14 cellular contexts compared by ENCODE assay signal in the genomic region with DNA sequence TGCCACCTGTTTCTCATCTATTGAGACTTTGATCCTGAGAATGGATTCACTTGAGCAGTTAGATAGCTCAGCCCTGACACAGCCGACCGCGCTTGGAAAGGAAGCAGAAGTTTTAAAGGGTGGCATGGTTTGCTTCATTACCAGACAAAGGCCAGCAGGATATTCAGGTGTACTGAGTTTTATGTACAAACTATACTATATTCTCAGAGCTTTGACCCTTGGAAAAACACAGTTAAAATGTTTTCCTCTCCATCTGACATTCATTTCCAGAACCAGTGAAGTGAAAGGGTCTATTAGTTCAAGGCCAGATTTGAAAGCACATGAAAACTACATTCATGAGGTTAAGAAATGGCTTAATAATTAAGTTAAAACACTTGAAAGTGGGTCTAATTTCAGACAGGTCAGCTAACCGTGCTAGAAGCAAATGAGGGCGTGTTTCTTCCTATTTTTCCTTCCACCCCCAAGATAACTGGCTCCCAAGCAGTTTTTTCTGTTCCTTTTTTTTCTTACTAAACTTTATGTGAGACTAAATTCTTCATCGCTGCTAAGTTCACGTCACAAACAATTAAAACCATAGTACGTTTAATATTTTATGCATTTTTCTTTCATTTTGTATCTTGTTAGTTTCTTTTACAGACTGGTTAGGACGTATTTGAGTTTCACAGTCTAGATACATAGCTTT.
DNase-seq lines count a peak whose midpoint lies in the region; ATAC-seq lines count a peak whose summit lies in the region.
"Had no signal": no experiment of that assay in that cellular context is flagged by ENCODE, and none has a peak within 500 bp of the region (broad histone marks: within the 10 kb centered on the region; RNA-seq: fewer than 3 reads in every experiment).

No MANE protein-coding gene starts in this region.

- no peak overlapping the region for H3K4me3 Mint-ChIP-seq in memory B cell
- no peak overlapping the region for H3K4me3 Mint-ChIP-seq in activated CD4-positive, alpha-beta memory T cell treated with anti-CD3 and anti-CD28 coated beads for 36 hours
- H3K4me3 Mint-ChIP-seq: activated CD8-positive, alpha-beta T cell treated with anti-CD3 and anti-CD28 coated beads for 36 hours; activated naive CD4-positive, alpha-beta T cell treated with anti-CD3 and anti-CD28 coated beads, Interleukin-2, amount 10 ng/mL, durations not matched to agents 7 days and 5 days; CD4-positive, CD25-positive, alpha-beta regulatory T cell; stimulated activated naive CD8-positive, alpha-beta T cell treated with anti-CD3 and anti-CD28 coated beads, Interleukin-15, Interleukin-2, amounts not matched to agents 100 ng/mL and 50 ng/mL, for 24 hours had no signal

- H3K9me3 Mint-ChIP-seq in memory B cell, result peaks cover 5% of the 10 kb centered on the region
- H3K9me3 Mint-ChIP-seq in activated CD4-positive, alpha-beta memory T cell treated with anti-CD3 and anti-CD28 coated beads for 36 hours, result peaks cover 18% of the 10 kb centered on the region

- CTCF ChIA-PET in activated CD4-positive, alpha-beta memory T cell treated with anti-CD3 and anti-CD28 coated beads for 36 hours (lab: Charles Lee), result no interaction called here

- H3K27me3 Mint-ChIP-seq in memory B cell, result no peaks in the 10 kb centered on the region
- no peaks in the 10 kb centered on the region for H3K27me3 Mint-ChIP-seq in activated CD4-positive, alpha-beta memory T cell treated with anti-CD3 and anti-CD28 coated beads for 36 hours
- H3K27me3 Mint-ChIP-seq: activated CD8-positive, alpha-beta T cell treated with anti-CD3 and anti-CD28 coated beads for 36 hours; activated naive CD4-positive, alpha-beta T cell treated with anti-CD3 and anti-CD28 coated beads, Interleukin-2, amount 10 ng/mL, durations not matched to agents 7 days and 5 days; CD4-positive, CD25-positive, alpha-beta regulatory T cell; stimulated activated naive CD8-positive, alpha-beta T cell treated with anti-CD3 and anti-CD28 coated beads, Interleukin-15, Interleukin-2, amounts not matched to agents 100 ng/mL and 50 ng/mL, for 24 hours had no signal

- peak overlapping the region; percentile 35 for H3K27ac Mint-ChIP-seq in memory B cell
- H3K27ac Mint-ChIP-seq in activated CD4-positive, alpha-beta memory T cell treated with anti-CD3 and anti-CD28 coated beads for 36 hours, result no peak overlapping the region
- H3K27ac Mint-ChIP-seq: activated CD8-positive, alpha-beta T cell treated with anti-CD3 and anti-CD28 coated beads for 36 hours; activated naive CD4-positive, alpha-beta T cell treated with anti-CD3 and anti-CD28 coated beads, Interleukin-2, amount 10 ng/mL, durations not matched to agents 7 days and 5 days; CD4-positive, CD25-positive, alpha-beta regulatory T cell; stimulated activated naive CD8-positive, alpha-beta T cell treated with anti-CD3 and anti-CD28 coated beads, Interleukin-15, Interleukin-2, amounts not matched to agents 100 ng/mL and 50 ng/mL, for 24 hours had no signal

- intact Hi-C loops in activated CD4-positive, alpha-beta memory T cell treated with anti-CD3 and anti-CD28 coated beads for 36 hours (cut with micrococcal nuclease), result no loop called here

- POLR2A ChIA-PET in activated CD4-positive, alpha-beta memory T cell treated with anti-CD3 and anti-CD28 coated beads for 36 hours (lab: Charles Lee), result no interaction called here

- H3K36me3 Mint-ChIP-seq in memory B cell, result peaks cover 50% of the 10 kb centered on the region
- peaks cover 73% of the 10 kb centered on the region for H3K36me3 Mint-ChIP-seq in activated CD4-positive, alpha-beta memory T cell treated with anti-CD3 and anti-CD28 coated beads for 36 hours

- DNase-seq in memory B cell (ENCODE audit: low spot score in 2 of 2) (no peak), activated gamma-delta T cell (lab: John Stamatoyannopoulos, UW) (no peak), OCI-M1 (lab: John Stamatoyannopoulos, UW) (no peak)
- DNase-seq in stimulated activated naive CD8-positive, alpha-beta T cell treated with anti-CD3 and anti-CD28 coated beads, Interleukin-15, Interleukin-2, amounts not matched to agents 100 U/mL and 50 U/mL, for 24 hours, result no peak
- no peak for DNase-seq in activated CD4-positive, alpha-beta memory T cell treated with anti-CD3 and anti-CD28 coated beads for 36 hours
- DNase-seq: activated CD8-positive, alpha-beta T cell treated with anti-CD3 and anti-CD28 coated beads for 36 hours; activated naive CD4-positive, alpha-beta T cell treated with anti-CD3 and anti-CD28 coated beads, Interleukin-2, amount 10 ng/mL, durations not matched to agents 7 days and 5 days; CD4-positive, CD25-positive, alpha-beta regulatory T cell; mammary epithelial cell; ovary had no signal

- ATAC-seq in GM18858 (IDR thresholded peaks at IDR 0.05; ENCODE audit: unreplicated experiment) (peak; percentile 28), GM21515 (IDR thresholded peaks at IDR 0.05; ENCODE audit: unreplicated experiment) (peak; percentile 38), HG03378 (IDR thresholded peaks at IDR 0.05; ENCODE audit: unreplicated experiment) (peak; percentile 50), memory B cell (ENCODE audit: low read depth) (no peak)
- ATAC-seq in stimulated activated naive CD8-positive, alpha-beta T cell treated with anti-CD3 and anti-CD28 coated beads, Interleukin-15, Interleukin-2, amounts not matched to agents 100 U/mL and 50 U/mL, for 24 hours, result no peak
- ATAC-seq: activated CD8-positive, alpha-beta T cell treated with anti-CD3 and anti-CD28 coated beads for 36 hours had no signal

- peaks cover 9% of the 10 kb centered on the region for H3K4me1 Mint-ChIP-seq in memory B cell
- peaks cover 3% of the 10 kb centered on the region for H3K4me1 Mint-ChIP-seq in activated CD4-positive, alpha-beta memory T cell treated with anti-CD3 and anti-CD28 coated beads for 36 hours (ENCODE audit: low read depth)
- H3K4me1 Mint-ChIP-seq: activated naive CD4-positive, alpha-beta T cell treated with anti-CD3 and anti-CD28 coated beads, Interleukin-2, amount 10 ng/mL, durations not matched to agents 7 days and 5 days had no signal

Comparison
In these comparisons a context has a peak if more than half of its experiments do, and no peak if none do; other contexts are left out.
1. ATAC-seq: peak in GM18858 (single experiment), GM21515 (single experiment) and HG03378 (single experiment); none in memory B cell (single experiment) and stimulated activated naive CD8-positive, alpha-beta T cell treated with anti-CD3 and anti-CD28 coated beads, Interleukin-15, Interleukin-2, amounts not matched to agents 100 U/mL and 50 U/mL, for 24 hours (single experiment).